Comparison of ENCODE assay signal across 22 cellular contexts in the genomic region with DNA sequence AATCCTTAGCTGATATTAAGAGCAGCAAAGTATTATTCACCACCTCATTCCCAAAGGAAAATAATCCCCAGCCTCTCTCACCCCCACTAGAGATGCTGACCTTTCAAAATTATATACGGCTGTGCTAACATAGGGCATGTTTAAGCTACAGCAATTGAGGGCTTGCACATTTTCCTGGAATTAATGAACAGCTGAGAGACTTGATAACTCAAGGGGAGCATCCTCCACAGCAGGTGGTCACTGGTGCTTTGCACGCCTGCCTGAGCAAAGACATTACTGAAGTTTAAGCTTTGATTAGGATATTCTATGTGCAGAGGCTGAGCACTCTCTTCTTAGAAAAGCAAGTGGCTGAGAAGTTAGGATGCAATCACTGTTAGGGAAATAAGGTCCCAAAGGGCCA.
"Had no signal": no experiment of that assay in that cellular context is flagged by ENCODE, and none has a peak within 500 bp of the region (broad histone marks: within the 10 kb centered on the region; RNA-seq: fewer than 3 reads in every experiment).

No MANE protein-coding gene starts in this region.

- H3K36me3 ChIP-seq: lower lobe of right lung, upper lobe of left lung had no signal

- H3K9me3 Mint-ChIP-seq: activated naive CD8-positive, alpha-beta T cell treated with anti-CD3 and anti-CD28 coated beads for 36 hours; activated T-helper 2 cell treated with anti-CD3 and anti-CD28 coated beads, Interferon-gamma antibody, Interleukin-2, Interleukin-4, amounts not matched to agents 10 μg/mL and 5 μg/mL and 100 μg/mL, durations not matched to agents 14 hours and 24 hours and 36 hours had no signal

- H3K4me3 ChIP-seq: lower lobe of right lung, mucosa of descending colon, upper lobe of left lung had no signal

- H3K27me3 ChIP-seq: upper lobe of left lung had no signal

- H3K36me3 Mint-ChIP-seq: activated naive CD8-positive, alpha-beta T cell treated with anti-CD3 and anti-CD28 coated beads for 36 hours; WTC11 had no signal

- H3K9me3 ChIP-seq: lower lobe of right lung, mucosa of descending colon, upper lobe of left lung had no signal

- H3K4me1 Mint-ChIP-seq: activated naive CD8-positive, alpha-beta T cell treated with anti-CD3 and anti-CD28 coated beads for 36 hours; WTC11 had no signal

- H3K27ac Mint-ChIP-seq: activated naive CD8-positive, alpha-beta T cell treated with anti-CD3 and anti-CD28 coated beads for 36 hours; activated T-helper 2 cell treated with anti-CD3 and anti-CD28 coated beads, Interferon-gamma antibody, Interleukin-2, Interleukin-4, amounts not matched to agents 10 μg/mL and 5 μg/mL and 100 μg/mL, durations not matched to agents 14 hours and 24 hours and 36 hours; progenitor cell of endocrine pancreas; WTC11 had no signal

- H3K4me3 Mint-ChIP-seq: activated naive CD8-positive, alpha-beta T cell treated with anti-CD3 and anti-CD28 coated beads for 36 hours; activated T-cell treated with anti-CD3 and anti-CD28 coated beads, Interleukin-2, amount 50 U/mL, for 4 hours; neural crest cell; WTC11 had no signal

- H3K27me3 Mint-ChIP-seq: progenitor cell of endocrine pancreas had no signal

- DNase-seq: activated CD4-positive, alpha-beta T cell treated with anti-CD3 and anti-CD28 coated beads, Interleukin-2, amount 50 U/mL, for 4 hours; activated CD8-positive, alpha-beta memory T cell treated with anti-CD3 and anti-CD28 coated beads for 24 hours; activated CD8-positive, alpha-beta memory T cell treated with anti-CD3 and anti-CD28 coated beads, Interleukin-2, amount 50 U/mL, for 4 hours; activated naive CD4-positive, alpha-beta T cell treated with Interleukin-2 at 50 U/mL for 16 hours; activated naive CD8-positive, alpha-beta T cell treated with anti-CD3 and anti-CD28 coated beads for 36 hours; activated T-cell treated with anti-CD3 and anti-CD28 coated beads, Interleukin-2, amount 50 U/mL, for 4 hours; central memory CD4-positive, alpha-beta T cell; dermis blood vessel endothelial cell; effector CD8-positive, alpha-beta T cell; erythroblast; foreskin fibroblast; lower lobe of right lung; mesendoderm; mucosa of descending colon; stimulated activated CD4-positive, alpha-beta T cell treated with anti-CD3 and anti-CD28 coated beads, Interleukin-4, amount 100 ng/mL, for 4 hours; stimulated activated naive CD8-positive, alpha-beta T cell treated with anti-CD3 and anti-CD28 coated beads, Interleukin-15, Interleukin-2, amounts not matched to agents 100 U/mL and 50 U/mL, for 24 hours; T-helper 9 cell; upper lobe of left lung had no signal

- H3K27ac ChIP-seq: lower lobe of right lung, upper lobe of left lung had no signal
